ENCODE assay signal across 21 cellular contexts in genomic region chr15:26197719-26198118, GRCh38.
A peak's percentile ranks its signal among the peaks of the same experiment; 100 is the strongest.
DNase-seq lines count a peak whose midpoint lies in the region; ATAC-seq and TF ChIP-seq lines count a peak whose summit lies in the region.
"Had no signal": no experiment of that assay in that cellular context is flagged by ENCODE, and none has a peak within 500 bp of the region (broad histone marks: within the 10 kb centered on the region; RNA-seq: fewer than 3 reads in every experiment).

No MANE protein-coding gene starts in this region.

- peaks cover 24% of the 10 kb centered on the region for H3K27me3 ChIP-seq in smooth muscle cell (ENCODE audit: low read depth)
- H3K27me3 ChIP-seq: BLaER1 treated with 17β-estradiol and CSF1 and Interleukin-3, amounts not matched to agents 10 nM and 100 nM had no signal

- no peaks in the 10 kb centered on the region for H3K36me3 ChIP-seq in smooth muscle cell (ENCODE audit: low read depth)
- H3K36me3 ChIP-seq: BLaER1 treated with 17β-estradiol and CSF1 and Interleukin-3, amounts not matched to agents 10 nM and 100 nM had no signal

- no peaks in the 10 kb centered on the region for H3K9me3 ChIP-seq in smooth muscle cell (replicated peaks; ENCODE audit: low read depth)
- H3K9me3 ChIP-seq: BLaER1 treated with 17β-estradiol and CSF1 and Interleukin-3, amounts not matched to agents 10 nM and 100 nM; Caco-2; SK-N-SH had no signal

- TF ChIP-seq CTCF in GM13976 (IDR thresholded peaks at IDR 0.05; ENCODE audit: borderline replicate concordance, control extremely low read depth, extremely low read depth, insufficient read depth, missing control alignments) (no peak), smooth muscle cell (IDR thresholded peaks at IDR 0.05; ENCODE audit: borderline replicate concordance, insufficient read depth, poor library complexity, severe bottlenecking) (no peak)

- in situ Hi-C loops in GM13976 (cut with MboI; ENCODE audit: low sequenced_read_pairs, unreplicated experiment), result no loop called here

- no peak overlapping the region for H3K4me3 ChIP-seq in smooth muscle cell
- H3K4me3 ChIP-seq: BLaER1 treated with 17β-estradiol and CSF1 and Interleukin-3, amounts not matched to agents 10 nM and 100 nM had no signal

- ATAC-seq in GM19463 (IDR thresholded peaks at IDR 0.05; ENCODE audit: unreplicated experiment), result no peak

- peak; percentile 7 for DNase-seq in NCI-H82 treated with DMSO at 0.1 percent for 48 hours (lab: John Stamatoyannopoulos, UW; ENCODE audit: unreplicated experiment)
- peak; percentile 28 for DNase-seq in medulla oblongata (ENCODE audit: extremely low spot score)
- DNase-seq in pons (ENCODE audit: low spot score), result peak; percentile 75
- no peak for DNase-seq in GM13976 (ENCODE audit: low spot score)
- no peak for DNase-seq in smooth muscle cell (lab: John Stamatoyannopoulos, UW; ENCODE audit: unreplicated experiment)
- no peak for DNase-seq in DMS114 treated with DMSO at 0.1 percent for 48 hours (lab: John Stamatoyannopoulos, UW; ENCODE audit: unreplicated experiment)
- DNase-seq: Caco-2; CD4-positive, alpha-beta memory T cell; GDM1; H9; HFFc6; Karpas-422; NCI-H1694; NCI-H2081 treated with DMSO at 0.1 percent for 48 hours; NCI-H2171 treated with DMSO at 0.1 percent for 48 hours; NCI-H69; SIG-M5; SK-N-SH had no signal

- H3K79me2 ChIP-seq in smooth muscle cell (ENCODE audit: low read depth), result no peaks in the 10 kb centered on the region

- no peaks in the 10 kb centered on the region for H3F3A ChIP-seq in smooth muscle cell (ENCODE audit: low read depth)

- 97% methylated on average over 5 of the region's 5 CpGs for WGBS in smooth muscle cell (ENCODE audit: low lambda C conversion rate)

- no peaks in the 10 kb centered on the region for H4K20me1 ChIP-seq in smooth muscle cell (ENCODE audit: low read depth)
- H4K20me1 ChIP-seq: BLaER1 treated with 17β-estradiol and CSF1 and Interleukin-3, amounts not matched to agents 10 nM and 100 nM had no signal

- no peaks in the 10 kb centered on the region for H3K4me1 ChIP-seq in smooth muscle cell (ENCODE audit: low read depth)
- H3K4me1 ChIP-seq: BLaER1 treated with 17β-estradiol and CSF1 and Interleukin-3, amounts not matched to agents 10 nM and 100 nM; Caco-2 had no signal

- H3K4me2 ChIP-seq in smooth muscle cell, result no peak overlapping the region
- H3K4me2 ChIP-seq: BLaER1 treated with 17β-estradiol and CSF1 and Interleukin-3, amounts not matched to agents 10 nM and 100 nM; SK-N-SH had no signal

- no peak overlapping the region for H3K9ac ChIP-seq in smooth muscle cell (ENCODE audit: low read depth)
- H3K9ac ChIP-seq: BLaER1 treated with 17β-estradiol and CSF1 and Interleukin-3, amounts not matched to agents 10 nM and 100 nM; SK-N-SH had no signal

- no peak overlapping the region for H2AFZ ChIP-seq in smooth muscle cell (ENCODE audit: low read depth)

- H3K27ac ChIP-seq in smooth muscle cell (ENCODE audit: low read depth), result no peak overlapping the region
- H3K27ac ChIP-seq: BLaER1 treated with 17β-estradiol and CSF1 and Interleukin-3, amounts not matched to agents 10 nM and 100 nM; RWPE1 had no signal

Comparison
In these comparisons a context has a peak if more than half of its experiments do, and no peak if none do; other contexts are left out.
1. DNase-seq: peak in NCI-H82 treated with DMSO at 0.1 percent for 48 hours (single experiment), medulla oblongata (single experiment) and pons (single experiment); none in GM13976 (single experiment), smooth muscle cell (single experiment) and DMS114 treated with DMSO at 0.1 percent for 48 hours (single experiment).